1 cellular context compared by ENCODE assay signal in genomic region chr15:40340038-40340739, GRCh38.
TF ChIP-seq lines count a peak whose summit lies in the region.

No MANE protein-coding gene starts in this region.

TF ChIP-seq in HepG2, 621 proteins besides CTCF, POLR2A, EP300 and RAD21 (continued from another document and continues in another):
- TF ChIP-seq PRDM10 (CRISPR knock-in tag; IDR thresholded peaks at IDR 0.05; ENCODE audit: low read depth) (no peak), ZNF17 (CRISPR knock-in tag; IDR thresholded peaks at IDR 0.05) (no peak), ZHX1 (CRISPR knock-in tag; IDR thresholded peaks at IDR 0.05; ENCODE audit: low read depth) (no peak), MED13 (CRISPR knock-in tag; IDR thresholded peaks at IDR 0.05) (no peak), YEATS2 (CRISPR knock-in tag; IDR thresholded peaks at IDR 0.05; ENCODE audit: borderline replicate concordance) (no peak; the same call in 1 of the 2 replicates), SAP130 (CRISPR knock-in tag; IDR thresholded peaks at IDR 0.05; ENCODE audit: low read depth) (no peak), MXD3 (CRISPR knock-in tag; IDR thresholded peaks at IDR 0.05) (no peak), DR1 (CRISPR knock-in tag; IDR thresholded peaks at IDR 0.05) (no peak), AKNA (CRISPR knock-in tag; IDR thresholded peaks at IDR 0.05; ENCODE audit: borderline replicate concordance) (no peak), ZNF543 (CRISPR knock-in tag; IDR thresholded peaks at IDR 0.05) (peak; percentile 54; the same call in 1 of the 2 replicates), SRF (IDR thresholded peaks at IDR 0.05; ENCODE audit: low read depth, low read length) (no peak), ATF5 (CRISPR knock-in tag; IDR thresholded peaks at IDR 0.05; ENCODE audit: low read depth) (no peak), KDM6A (CRISPR knock-in tag; IDR thresholded peaks at IDR 0.05; ENCODE audit: low read depth) (no peak), ZNF3 (CRISPR knock-in tag; IDR thresholded peaks at IDR 0.05) (no peak), ZBTB10 (CRISPR knock-in tag; IDR thresholded peaks at IDR 0.05; ENCODE audit: borderline replicate concordance) (no peak), PAF1 (CRISPR knock-in tag; IDR thresholded peaks at IDR 0.05) (no peak), KLF12 (CRISPR knock-in tag; IDR thresholded peaks at IDR 0.05; ENCODE audit: borderline replicate concordance) (peak; percentile 27; the same call in 1 of the 2 replicates), ZKSCAN5 (CRISPR knock-in tag; IDR thresholded peaks at IDR 0.05) (no peak), GTF3A (CRISPR knock-in tag; conservative IDR thresholded peaks at IDR 0.05) (no peak), MEF2D (CRISPR knock-in tag; IDR thresholded peaks at IDR 0.05) (no peak), ZNF232 (CRISPR knock-in tag; IDR thresholded peaks at IDR 0.05; ENCODE audit: borderline replicate concordance) (no peak), POGZ (CRISPR knock-in tag; IDR thresholded peaks at IDR 0.05) (no peak; the same call in 1 of the 2 replicates), ZNF317 (CRISPR knock-in tag; IDR thresholded peaks at IDR 0.05) (peak; percentile 21; the same call in 1 of the 2 replicates), SRY (CRISPR knock-in tag; IDR thresholded peaks at IDR 0.05) (no peak), DBP (CRISPR knock-in tag; IDR thresholded peaks at IDR 0.05; ENCODE audit: not compliant biosample characterization) (no peak), ZNF512B (CRISPR knock-in tag; IDR thresholded peaks at IDR 0.05; ENCODE audit: borderline replicate concordance) (no peak), TFDP2 (CRISPR knock-in tag; IDR thresholded peaks at IDR 0.05) (no peak), ZNF597 (CRISPR knock-in tag; IDR thresholded peaks at IDR 0.05) (no peak), TRIM22 (IDR thresholded peaks at IDR 0.05) (no peak), AKAP8 (CRISPR knock-in tag; IDR thresholded peaks at IDR 0.05) (no peak), TARDBP (CRISPR knock-in tag; IDR thresholded peaks at IDR 0.05) (no peak)
